ENCODE assay signal across 15 cellular contexts in genomic region chr11:37509471-37509870, GRCh38.
DNase-seq lines count a peak whose midpoint lies in the region; ATAC-seq, FAIRE-seq and TF ChIP-seq lines count a peak whose summit lies in the region.
"Had no signal": no experiment of that assay in that cellular context is flagged by ENCODE, and none has a peak within 500 bp of the region (broad histone marks: within the 10 kb centered on the region; RNA-seq: fewer than 3 reads in every experiment).

No MANE protein-coding gene starts in this region.

- peaks cover 12% of the 10 kb centered on the region; the same call in 1 of the 2 replicates for H3K4me1 Mint-ChIP-seq in WTC11
- H3K4me1 Mint-ChIP-seq: CD4-positive, alpha-beta memory T cell had no signal

- no peak overlapping the region for H3K4me3 Mint-ChIP-seq in WTC11
- H3K4me3 Mint-ChIP-seq: CD4-positive, alpha-beta memory T cell had no signal

- DNase-seq in ELR (ENCODE audit: low read depth) = peak; percentile 62
- DNase-seq in M059J (ENCODE audit: low read depth) = peak; percentile 29
- peak; percentile 55 for DNase-seq in bronchial epithelial cell (ENCODE audit: low read depth)
- DNase-seq in smooth muscle cell (lab: John Stamatoyannopoulos, UW; ENCODE audit: unreplicated experiment) = no peak
- DNase-seq in Ammon's horn (ENCODE audit: low spot score) = no peak
- DNase-seq in nucleus accumbens (lab: John Stamatoyannopoulos, UW) = no peak
- no peak for DNase-seq in WTC11 (ENCODE audit: low spot score)
- DNase-seq: BE2C; CD4-positive, alpha-beta memory T cell; DMS79; GF-D8 had no signal

- H3K4me3 ChIP-seq in bronchial epithelial cell (ENCODE audit: low read depth, low read length) = no peak overlapping the region
- H3K4me3 ChIP-seq in smooth muscle cell = no peak overlapping the region

- peaks cover 12% of the 10 kb centered on the region for H3K4me1 ChIP-seq in smooth muscle cell (ENCODE audit: low read depth)
- H3K4me1 ChIP-seq: BE2C had no signal

- H3K36me3 ChIP-seq in bronchial epithelial cell (ENCODE audit: control insufficient read depth, insufficient read depth, low read length) = no peaks in the 10 kb centered on the region
- H3K36me3 ChIP-seq in smooth muscle cell (ENCODE audit: low read depth) = no peaks in the 10 kb centered on the region
- H3K36me3 ChIP-seq: BE2C had no signal

- no peak overlapping the region for H3K4me2 ChIP-seq in smooth muscle cell

- TF ChIP-seq CTCF in bronchial epithelial cell (IDR thresholded peaks at IDR 0.05; ENCODE audit: insufficient read depth, low read length, severe bottlenecking) (no peak), smooth muscle cell (IDR thresholded peaks at IDR 0.05; ENCODE audit: borderline replicate concordance, insufficient read depth, poor library complexity, severe bottlenecking) (no peak), WTC11 (IDR thresholded peaks at IDR 0.05) (no peak)

- H3K27me3 Mint-ChIP-seq in WTC11 (ENCODE audit: low read depth) = 0 out of 2 replicates have a peak, but pooled peaks cover 5% of the 10 kb centered on the region
- H3K27me3 Mint-ChIP-seq: CD4-positive, alpha-beta memory T cell had no signal

- ATAC-seq in WTC11 = no peak
- ATAC-seq: HCT116 had no signal

- POLR2A ChIA-PET in WTC11 (lab: Charles Lee) = no interaction called here

- no peak overlapping the region for H3K27ac Mint-ChIP-seq in WTC11
- H3K27ac Mint-ChIP-seq: CD4-positive, alpha-beta memory T cell had no signal

- H3K27ac ChIP-seq in smooth muscle cell (ENCODE audit: low read depth) = no peak overlapping the region
- H3K27ac ChIP-seq: C4-2B had no signal

- no peak overlapping the region for H3K9ac ChIP-seq in smooth muscle cell (ENCODE audit: low read depth)

- H4K20me1 ChIP-seq in smooth muscle cell (ENCODE audit: low read depth) = no peaks in the 10 kb centered on the region

- FAIRE-seq in bronchial epithelial cell (lab: Jason Lieb, UNC) = no peak
- FAIRE-seq: A204.1, H1 had no signal

- H3K9me3 ChIP-seq in smooth muscle cell (replicated peaks; ENCODE audit: low read depth) = no peaks in the 10 kb centered on the region
- H3K9me3 ChIP-seq: BE2C had no signal

- H3K36me3 Mint-ChIP-seq in WTC11 = peaks cover 61% of the 10 kb centered on the region
- H3K36me3 Mint-ChIP-seq: CD4-positive, alpha-beta memory T cell had no signal

- 51% methylated on average over 2 of the region's 2 CpGs for WGBS in smooth muscle cell (ENCODE audit: low lambda C conversion rate)

- peak overlapping the region; percentile 8 for H2AFZ ChIP-seq in smooth muscle cell (ENCODE audit: low read depth)

- peaks cover 77% of the 10 kb centered on the region for H3K9me3 Mint-ChIP-seq in WTC11

- CTCF ChIA-PET in WTC11 (lab: Charles Lee) = no interaction called here

- H3K27me3 ChIP-seq in bronchial epithelial cell (ENCODE audit: control insufficient read depth, insufficient read depth, low read length) (no peaks in the 10 kb centered on the region), smooth muscle cell (ENCODE audit: low read depth) (no peaks in the 10 kb centered on the region)
- H3K27me3 ChIP-seq: BE2C had no signal

- H3K79me2 ChIP-seq in smooth muscle cell (ENCODE audit: low read depth) = no peaks in the 10 kb centered on the region

- H3F3A ChIP-seq in smooth muscle cell (ENCODE audit: low read depth) = peaks cover 14% of the 10 kb centered on the region

TF ChIP-seq in WTC11, 78 proteins besides CTCF, POLR2A, EP300 and RAD21:
- TF ChIP-seq ZNF396 (CRISPR knock-in tag; IDR thresholded peaks at IDR 0.05; ENCODE audit: borderline replicate concordance) (no peak), ZSCAN18 (CRISPR knock-in tag; IDR thresholded peaks at IDR 0.05) (no peak), ESRRA (CRISPR knock-in tag; IDR thresholded peaks at IDR 0.05; ENCODE audit: borderline replicate concordance) (no peak), MYBL2 (CRISPR knock-in tag; IDR thresholded peaks at IDR 0.05) (no peak), ZNF121 (CRISPR knock-in tag; IDR thresholded peaks at IDR 0.05) (no peak), GABPB1 (CRISPR knock-in tag; IDR thresholded peaks at IDR 0.05) (no peak), ZBTB21 (CRISPR knock-in tag; IDR thresholded peaks at IDR 0.05; ENCODE audit: borderline replicate concordance) (no peak), NR1H2 (CRISPR knock-in tag; IDR thresholded peaks at IDR 0.05) (no peak), ARID4B (CRISPR knock-in tag; IDR thresholded peaks at IDR 0.05; ENCODE audit: borderline replicate concordance) (no peak), TCF7 (CRISPR knock-in tag; IDR thresholded peaks at IDR 0.05; ENCODE audit: low read depth) (no peak), ZNF512 (CRISPR knock-in tag; IDR thresholded peaks at IDR 0.05; ENCODE audit: borderline replicate concordance) (no peak), JAZF1 (CRISPR knock-in tag; IDR thresholded peaks at IDR 0.05) (no peak), ELF4 (CRISPR knock-in tag; IDR thresholded peaks at IDR 0.05; ENCODE audit: low read depth) (no peak), CBFB (CRISPR knock-in tag; IDR thresholded peaks at IDR 0.05; ENCODE audit: low read depth) (no peak), ATF2 (CRISPR knock-in tag; IDR thresholded peaks at IDR 0.05; ENCODE audit: borderline replicate concordance, low read depth) (no peak), SMAD3 (CRISPR knock-in tag; IDR thresholded peaks at IDR 0.05; ENCODE audit: borderline replicate concordance) (no peak), ZNF138 (CRISPR knock-in tag; conservative IDR thresholded peaks at IDR 0.05) (no peak)

Comparison
In these comparisons a context has a peak if more than half of its experiments do, and no peak if none do; other contexts are left out.
1. DNase-seq: peak in ELR (single experiment), M059J (single experiment) and bronchial epithelial cell (single experiment); none in smooth muscle cell (single experiment), Ammon's horn (single experiment), nucleus accumbens (0 of 56) and WTC11 (single experiment).